ENCODE assay signal across 7 cellular contexts in the genomic region with DNA sequence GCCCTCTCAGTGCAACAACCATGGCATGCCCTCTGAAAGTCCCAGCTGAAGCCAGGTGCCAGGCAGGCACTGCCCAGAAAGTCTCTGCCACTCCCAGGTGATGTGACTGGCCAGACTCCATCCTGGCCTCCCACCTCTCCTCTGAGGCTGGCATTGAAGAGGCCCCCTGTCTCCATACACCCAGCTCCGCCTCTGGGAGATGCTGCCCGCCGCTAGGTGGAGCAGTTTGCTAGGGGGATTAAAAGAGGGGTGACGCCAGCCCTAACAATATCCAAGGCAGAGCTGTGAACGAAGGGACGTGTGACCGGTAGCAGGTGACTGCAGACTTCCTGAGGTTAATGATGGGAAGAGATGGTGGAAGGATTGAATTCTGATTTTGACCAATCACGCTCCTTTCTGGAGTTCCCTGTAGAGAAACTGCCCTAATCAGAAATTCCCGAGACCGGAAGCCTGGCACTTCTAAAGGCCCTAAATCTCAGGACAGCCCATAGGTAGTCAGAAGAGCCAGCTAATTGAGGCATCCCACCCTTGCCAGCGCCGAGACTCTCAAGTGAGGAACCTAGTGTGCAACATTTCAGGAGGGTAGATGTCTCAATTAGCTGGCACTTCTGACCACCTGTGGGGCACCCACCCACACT. TPM values are rescaled to one million over a fixed set of nuclear protein-coding genes. Genes with fewer than 3 reads are reported as not detected.
DNase-seq lines count a peak whose midpoint lies in the region; ATAC-seq, FAIRE-seq and TF ChIP-seq lines count a peak whose summit lies in the region.

No MANE protein-coding gene starts in this region.

- TF ChIP-seq CTCF in astrocyte of the cerebellum (IDR thresholded peaks at IDR 0.05; ENCODE audit: low read depth, low read length, missing control alignments) (peak; percentile 27), retinal pigment epithelial cell (conservative IDR thresholded peaks at IDR 0.05; ENCODE audit: low read depth, low read length) (peak; percentile 52)

- DNase-seq in GM12892 (ENCODE audit: insufficient read length): peak; percentile 30
- DNase-seq in NCI-H146 treated with DMSO at 0.1 percent for 48 hours (lab: John Stamatoyannopoulos, UW; ENCODE audit: unreplicated experiment): peak; percentile 38
- DNase-seq in astrocyte of the cerebellum (ENCODE audit: low read depth): no peak
- no peak for DNase-seq in retinal pigment epithelial cell (ENCODE audit: low read depth)
- DNase-seq in A172 (ENCODE audit: low spot score): no peak
- no peak for DNase-seq in DMS153 treated with DMSO at 0.1 percent for 48 hours (lab: John Stamatoyannopoulos, UW; ENCODE audit: unreplicated experiment)

- no peak for TF ChIP-seq POLR2A in GM12892 (IDR thresholded peaks at IDR 0.05; ENCODE audit: low read depth, low read length)

- in situ Hi-C loops in astrocyte of the cerebellum (cut with HindIII; ENCODE audit: low sequenced_read_pairs): no loop called here

- no peak for FAIRE-seq in GM12892 (lab: Jason Lieb, UNC)

- no peak for ATAC-seq in GM18519 (IDR thresholded peaks at IDR 0.05; ENCODE audit: low FRiP score, unreplicated experiment)

- H3K4me3 ChIP-seq in astrocyte of the cerebellum (ENCODE audit: low read depth, low read length) (no peak overlapping the region), retinal pigment epithelial cell (ENCODE audit: low read length) (no peak overlapping the region)

RNA-seq across cellular contexts. Expression of a gene that starts 8.3 kb away (rescaled TPM):
- polyA plus RNA-seq in GM12892 (2012; ENCODE audit: missing spikeins): not detected
- 0.69 and 4.1 TPM in 2 replicates for total RNA-seq in A172 (2014; rRNA removed; shearing (Covaris generic))

Comparison
In these comparisons a context has a peak if more than half of its experiments do, and no peak if none do; other contexts are left out.
1. DNase-seq: peak in GM12892 (single experiment) and NCI-H146 treated with DMSO at 0.1 percent for 48 hours (single experiment); none in astrocyte of the cerebellum (single experiment), retinal pigment epithelial cell (single experiment), A172 (single experiment) and DMS153 treated with DMSO at 0.1 percent for 48 hours (single experiment).